Comparison of ENCODE assay signal across 9 cellular contexts in the genomic region with DNA sequence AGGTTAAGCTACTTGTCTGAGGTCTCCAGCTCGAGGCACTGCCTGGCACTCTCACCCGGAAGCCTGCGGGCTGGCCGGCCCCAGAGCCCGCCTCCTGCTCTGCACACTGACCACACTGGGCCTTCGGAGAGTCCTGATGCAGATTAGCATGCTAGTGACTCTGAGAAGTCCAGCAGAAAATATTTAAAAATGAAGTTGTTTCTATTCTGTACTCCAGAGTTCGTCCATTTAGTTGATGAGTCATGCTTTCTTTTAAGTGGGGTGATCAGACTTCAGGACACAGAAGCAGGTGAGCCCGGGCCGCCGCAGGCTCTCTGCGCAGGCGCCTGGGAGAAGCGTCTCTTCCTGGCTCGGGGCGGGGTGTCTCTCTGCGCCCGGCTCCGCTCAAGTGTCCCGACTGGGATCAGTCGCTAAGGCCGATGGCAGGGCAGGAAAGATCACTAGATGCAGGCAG. TPM values are rescaled to one million over a fixed set of nuclear protein-coding genes. Genes with fewer than 3 reads are reported as not detected.
DNase-seq lines count a peak whose midpoint lies in the region; ATAC-seq and TF ChIP-seq lines count a peak whose summit lies in the region.
"Had no signal": no experiment of that assay in that cellular context is flagged by ENCODE, and none has a peak within 500 bp of the region (broad histone marks: within the 10 kb centered on the region; RNA-seq: fewer than 3 reads in every experiment).

No MANE protein-coding gene starts in this region.

- H3K27ac ChIP-seq in SK-N-SH (ENCODE audit: low read depth in 2 of 2, low read length in 1 of 2): no peak overlapping the region; a peak in 1 of 4 replicates
- H3K27ac ChIP-seq: SJSA1 had no signal

- H3K9me3 ChIP-seq in SK-N-SH: no peaks in the 10 kb centered on the region
- H3K9me3 ChIP-seq: SJSA1 had no signal

- no peak overlapping the region for H3K9ac ChIP-seq in SK-N-SH

- no peaks in the 10 kb centered on the region for H3F3A ChIP-seq in SK-N-SH (replicated peaks; ENCODE audit: insufficient read depth)

- no peaks in the 10 kb centered on the region for H4K20me1 ChIP-seq in SK-N-SH (ENCODE audit: insufficient read depth)

- WGBS in SK-N-SH (ENCODE audit: low lambda C conversion rate): 62% methylated on average over 20 of the region's 21 CpGs

- no peak overlapping the region for H3K4me3 Mint-ChIP-seq in WTC11

- no peak overlapping the region for H2AFZ ChIP-seq in SK-N-SH (ENCODE audit: low read depth)

- CTCF ChIA-PET in WTC11 (lab: Charles Lee): interaction anchor here (0.9 to 1.7 kb wide), 5 partner anchors 15 to 286 kb away, joined by 3 to 8 read pairs (median 7); no protein-coding TSS in a partner anchor
- CTCF ChIA-PET in SK-N-SH (lab: Yijun Ruan, JAX): no interaction called here

- no peaks in the 10 kb centered on the region for H3K27me3 Mint-ChIP-seq in WTC11 (ENCODE audit: low read depth)

- H3K4me2 ChIP-seq in SK-N-SH: no peak overlapping the region

- no peak for TF ChIP-seq RAD21 in SK-N-SH (IDR thresholded peaks at IDR 0.05; ENCODE audit: low read length)

- H3K4me3 ChIP-seq in epithelial cell of esophagus (ENCODE audit: low read length) (peak overlapping the region; percentile 19), SK-N-SH (ENCODE audit: low read depth in 2 of 2, low read length in 1 of 2) (no peak overlapping the region)
- H3K4me3 ChIP-seq: SJSA1 had no signal

- H3K9me2 ChIP-seq in SK-N-SH: no peaks in the 10 kb centered on the region

- peak overlapping the region; percentile 75; the same call in 1 of the 2 replicates for H3K27ac Mint-ChIP-seq in WTC11

- no peaks in the 10 kb centered on the region for H3K36me3 Mint-ChIP-seq in WTC11

- peak; percentile 32 for DNase-seq in NCI-H2029 (lab: John Stamatoyannopoulos, UW)
- no peak for DNase-seq in NCI-H2029 treated with DMSO at 0.1 percent for 48 hours (lab: John Stamatoyannopoulos, UW)
- no peak for DNase-seq in WTC11 (ENCODE audit: low spot score)
- peak; percentile 67 for DNase-seq in epithelial cell of esophagus (ENCODE audit: low read depth)
- DNase-seq in omental fat pad (ENCODE audit: low spot score): no peak
- DNase-seq in SK-N-SH: no peak
- no peak for DNase-seq in NCI-H146 treated with DMSO at 0.1 percent for 48 hours (lab: John Stamatoyannopoulos, UW; ENCODE audit: unreplicated experiment)

- POLR2A ChIA-PET in WTC11 (lab: Charles Lee) (no interaction called here), SK-N-SH (lab: Yijun Ruan, JAX) (no interaction called here)

- TF ChIP-seq CTCF in WTC11 (IDR thresholded peaks at IDR 0.05) (no peak), epithelial cell of esophagus (IDR thresholded peaks at IDR 0.05; ENCODE audit: insufficient read depth, low read depth, low read length, missing control alignments) (no peak), omental fat pad (IDR thresholded peaks at IDR 0.05) (no peak), SK-N-SH (IDR thresholded peaks at IDR 0.05) (no peak)

- peaks cover 94% of the 10 kb centered on the region for H3K4me1 Mint-ChIP-seq in WTC11

- peaks cover 2 to 20% of the 10 kb centered on the region in 2 experiments; a peak in 2 of 4 replicates for H3K4me1 ChIP-seq in SK-N-SH (ENCODE audit: control insufficient read depth in 1 of 2, insufficient read depth in 2 of 2, low read depth in 1 of 2, low read length in 1 of 2)

- no peaks in the 10 kb centered on the region for H3K27me3 ChIP-seq in SK-N-SH (ENCODE audit: insufficient read depth)
- H3K27me3 ChIP-seq: SJSA1 had no signal

- no peaks in the 10 kb centered on the region for H3K36me3 ChIP-seq in SK-N-SH (replicated peaks in 1 of 2; ENCODE audit: control insufficient read depth in 1 of 2, insufficient read depth in 2 of 2, low read length in 1 of 2)
- H3K36me3 ChIP-seq: SJSA1 had no signal

- ATAC-seq in WTC11 (peak; percentile 31), omental fat pad (ENCODE audit: low FRiP score) (peak; percentile 73), GM18870 (IDR thresholded peaks at IDR 0.05; ENCODE audit: unreplicated experiment) (no peak)

- no peaks in the 10 kb centered on the region for H3K79me2 ChIP-seq in SK-N-SH (ENCODE audit: insufficient read depth)

- no peak for TF ChIP-seq EP300 in SK-N-SH (IDR thresholded peaks at IDR 0.05; ENCODE audit: borderline replicate concordance in 1 of 2, low read depth in 1 of 2, low read length in 1 of 2)

- H3K9me3 Mint-ChIP-seq in WTC11: no peaks in the 10 kb centered on the region

TF ChIP-seq in WTC11, 78 proteins besides CTCF, POLR2A, EP300 and RAD21 (continues in another document):
- TF ChIP-seq ZNF423 (CRISPR knock-in tag; IDR thresholded peaks at IDR 0.05) (no peak), TCF7 (CRISPR knock-in tag; IDR thresholded peaks at IDR 0.05; ENCODE audit: low read depth) (no peak), PRRX2 (CRISPR knock-in tag; IDR thresholded peaks at IDR 0.05) (no peak), NR1H2 (CRISPR knock-in tag; IDR thresholded peaks at IDR 0.05) (no peak), ETV6 (CRISPR knock-in tag; IDR thresholded peaks at IDR 0.05) (no peak), ZNF263 (CRISPR knock-in tag; IDR thresholded peaks at IDR 0.05; ENCODE audit: low read depth) (no peak), CREB1 (CRISPR knock-in tag; IDR thresholded peaks at IDR 0.05) (no peak), NR3C1 (CRISPR knock-in tag; conservative IDR thresholded peaks at IDR 0.05; ENCODE audit: low read depth) (no peak), ZNF416 (CRISPR knock-in tag; IDR thresholded peaks at IDR 0.05) (no peak), CREM (CRISPR knock-in tag; IDR thresholded peaks at IDR 0.05) (no peak)
- TF ChIP-seq, protein P1, sequence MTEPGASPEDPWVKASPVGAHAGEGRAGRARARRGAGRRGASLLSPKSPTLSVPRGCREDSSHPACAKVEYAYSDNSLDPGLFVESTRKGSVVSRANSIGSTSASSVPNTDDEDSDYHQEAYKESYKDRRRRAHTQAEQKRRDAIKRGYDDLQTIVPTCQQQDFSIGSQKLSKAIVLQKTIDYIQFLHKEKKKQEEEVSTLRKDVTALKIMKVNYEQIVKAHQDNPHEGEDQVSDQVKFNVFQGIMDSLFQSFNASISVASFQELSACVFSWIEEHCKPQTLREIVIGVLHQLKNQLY (CRISPR knock-in tag; IDR thresholded peaks at IDR 0.05): no peak
- TF ChIP-seq, protein P2, sequence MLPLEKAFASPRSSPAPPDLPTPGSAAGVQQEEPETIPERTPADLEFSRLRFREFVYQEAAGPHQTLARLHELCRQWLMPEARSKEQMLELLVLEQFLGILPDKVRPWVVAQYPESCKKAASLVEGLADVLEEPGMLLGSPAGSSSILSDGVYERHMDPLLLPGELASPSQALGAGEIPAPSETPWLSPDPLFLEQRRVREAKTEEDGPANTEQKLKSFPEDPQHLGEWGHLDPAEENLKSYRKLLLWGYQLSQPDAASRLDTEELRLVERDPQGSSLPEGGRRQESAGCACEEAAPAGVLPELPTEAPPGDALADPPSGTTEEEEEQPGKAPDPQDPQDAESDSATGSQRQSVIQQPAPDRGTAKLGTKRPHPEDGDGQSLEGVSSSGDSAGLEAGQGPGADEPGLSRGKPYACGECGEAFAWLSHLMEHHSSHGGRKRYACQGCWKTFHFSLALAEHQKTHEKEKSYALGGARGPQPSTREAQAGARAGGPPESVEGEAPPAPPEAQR (CRISPR knock-in tag; IDR thresholded peaks at IDR 0.05): no peak

TF ChIP-seq in SK-N-SH, 30 proteins besides CTCF, POLR2A, EP300 and RAD21:
- no peak for TF ChIP-seq RFX5 (IDR thresholded peaks at IDR 0.05; ENCODE audit: low read length)
- no peak for TF ChIP-seq GATA2 (CRISPR knock-in tag; IDR thresholded peaks at IDR 0.05)
- no peak for TF ChIP-seq RXRA (IDR thresholded peaks at IDR 0.05; ENCODE audit: borderline replicate concordance, low read depth)
- no peak for TF ChIP-seq CHD2 (IDR thresholded peaks at IDR 0.05; ENCODE audit: low read length, partially characterized antibody)
- TF ChIP-seq, protein P3, sequence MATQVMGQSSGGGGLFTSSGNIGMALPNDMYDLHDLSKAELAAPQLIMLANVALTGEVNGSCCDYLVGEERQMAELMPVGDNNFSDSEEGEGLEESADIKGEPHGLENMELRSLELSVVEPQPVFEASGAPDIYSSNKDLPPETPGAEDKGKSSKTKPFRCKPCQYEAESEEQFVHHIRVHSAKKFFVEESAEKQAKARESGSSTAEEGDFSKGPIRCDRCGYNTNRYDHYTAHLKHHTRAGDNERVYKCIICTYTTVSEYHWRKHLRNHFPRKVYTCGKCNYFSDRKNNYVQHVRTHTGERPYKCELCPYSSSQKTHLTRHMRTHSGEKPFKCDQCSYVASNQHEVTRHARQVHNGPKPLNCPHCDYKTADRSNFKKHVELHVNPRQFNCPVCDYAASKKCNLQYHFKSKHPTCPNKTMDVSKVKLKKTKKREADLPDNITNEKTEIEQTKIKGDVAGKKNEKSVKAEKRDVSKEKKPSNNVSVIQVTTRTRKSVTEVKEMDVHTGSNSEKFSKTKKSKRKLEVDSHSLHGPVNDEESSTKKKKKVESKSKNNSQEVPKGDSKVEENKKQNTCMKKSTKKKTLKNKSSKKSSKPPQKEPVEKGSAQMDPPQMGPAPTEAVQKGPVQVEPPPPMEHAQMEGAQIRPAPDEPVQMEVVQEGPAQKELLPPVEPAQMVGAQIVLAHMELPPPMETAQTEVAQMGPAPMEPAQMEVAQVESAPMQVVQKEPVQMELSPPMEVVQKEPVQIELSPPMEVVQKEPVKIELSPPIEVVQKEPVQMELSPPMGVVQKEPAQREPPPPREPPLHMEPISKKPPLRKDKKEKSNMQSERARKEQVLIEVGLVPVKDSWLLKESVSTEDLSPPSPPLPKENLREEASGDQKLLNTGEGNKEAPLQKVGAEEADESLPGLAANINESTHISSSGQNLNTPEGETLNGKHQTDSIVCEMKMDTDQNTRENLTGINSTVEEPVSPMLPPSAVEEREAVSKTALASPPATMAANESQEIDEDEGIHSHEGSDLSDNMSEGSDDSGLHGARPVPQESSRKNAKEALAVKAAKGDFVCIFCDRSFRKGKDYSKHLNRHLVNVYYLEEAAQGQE (IDR thresholded peaks at IDR 0.05; ENCODE audit: low read depth, low read length): no peak
- TF ChIP-seq FOXJ3 (CRISPR knock-in tag; IDR thresholded peaks at IDR 0.05): no peak
- no peak for TF ChIP-seq SMC3 (IDR thresholded peaks at IDR 0.05; ENCODE audit: low read depth, low read length)
TF ChIP-seq in SK-N-SH: peak in this region for 0.

RNA-seq across cellular contexts. Expression of a gene that starts 32.5 kb away (rescaled TPM):
- total RNA-seq in WTC11 (2021) (not detected in 3 replicates), omental fat pad (not detected)
- not detected in 2 replicates for polyA plus RNA-seq in SK-N-SH (2012; rRNA removed)
- not detected in 2 replicates for polyA plus RNA-seq in SK-N-SH (2012; cell fraction: cytosol; rRNA removed)
- polyA plus RNA-seq in SK-N-SH (2012; cell fraction: nucleus; rRNA removed): not detected in 2 replicates
- total RNA-seq: SJSA1 had no signal

Comparison
In these comparisons a context has a peak if more than half of its experiments do, and no peak if none do; other contexts are left out.
1. DNase-seq: peak in NCI-H2029 (single experiment) and epithelial cell of esophagus (single experiment); none in NCI-H2029 treated with DMSO at 0.1 percent for 48 hours (single experiment), WTC11 (single experiment), omental fat pad (single experiment), SK-N-SH (single experiment) and NCI-H146 treated with DMSO at 0.1 percent for 48 hours (single experiment).